In genomic region chr14:77616133-77616453, GRCh38 we compare ENCODE assay signal across 1 cellular context.
A peak's percentile ranks its signal among the peaks of the same experiment; 100 is the strongest.
TF ChIP-seq lines count a peak whose summit lies in the region.

No MANE protein-coding gene starts in this region.

TF ChIP-seq in K562, 482 proteins besides CTCF, POLR2A, EP300 and RAD21 (continued from another document):
- TF ChIP-seq STAT6 (CRISPR knock-in tag; IDR thresholded peaks at IDR 0.05) (no peak), E2F3 (CRISPR knock-in tag; IDR thresholded peaks at IDR 0.05) (no peak), ZKSCAN3 (CRISPR knock-in tag; IDR thresholded peaks at IDR 0.05) (no peak), LARP7 (IDR thresholded peaks at IDR 0.05) (no peak), CHD1 (IDR thresholded peaks at IDR 0.05; ENCODE audit: low read length) (peak; percentile 62), MEF2A (IDR thresholded peaks at IDR 0.05; ENCODE audit: control insufficient read depth, low read depth, low read length) (no peak), ZNF639 (CRISPR knock-in tag; conservative IDR thresholded peaks at IDR 0.05 in 1 of 2, IDR thresholded peaks at IDR 0.05 in 1 of 2) (peak in 1 of 2 experiments; percentile 6; a peak in 1 of 4 replicates)
- TF ChIP-seq, protein P1, sequence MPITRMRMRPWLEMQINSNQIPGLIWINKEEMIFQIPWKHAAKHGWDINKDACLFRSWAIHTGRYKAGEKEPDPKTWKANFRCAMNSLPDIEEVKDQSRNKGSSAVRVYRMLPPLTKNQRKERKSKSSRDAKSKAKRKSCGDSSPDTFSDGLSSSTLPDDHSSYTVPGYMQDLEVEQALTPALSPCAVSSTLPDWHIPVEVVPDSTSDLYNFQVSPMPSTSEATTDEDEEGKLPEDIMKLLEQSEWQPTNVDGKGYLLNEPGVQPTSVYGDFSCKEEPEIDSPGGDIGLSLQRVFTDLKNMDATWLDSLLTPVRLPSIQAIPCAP (CRISPR knock-in tag; IDR thresholded peaks at IDR 0.05; ENCODE audit: borderline replicate concordance): no peak
- TF ChIP-seq, protein P2, sequence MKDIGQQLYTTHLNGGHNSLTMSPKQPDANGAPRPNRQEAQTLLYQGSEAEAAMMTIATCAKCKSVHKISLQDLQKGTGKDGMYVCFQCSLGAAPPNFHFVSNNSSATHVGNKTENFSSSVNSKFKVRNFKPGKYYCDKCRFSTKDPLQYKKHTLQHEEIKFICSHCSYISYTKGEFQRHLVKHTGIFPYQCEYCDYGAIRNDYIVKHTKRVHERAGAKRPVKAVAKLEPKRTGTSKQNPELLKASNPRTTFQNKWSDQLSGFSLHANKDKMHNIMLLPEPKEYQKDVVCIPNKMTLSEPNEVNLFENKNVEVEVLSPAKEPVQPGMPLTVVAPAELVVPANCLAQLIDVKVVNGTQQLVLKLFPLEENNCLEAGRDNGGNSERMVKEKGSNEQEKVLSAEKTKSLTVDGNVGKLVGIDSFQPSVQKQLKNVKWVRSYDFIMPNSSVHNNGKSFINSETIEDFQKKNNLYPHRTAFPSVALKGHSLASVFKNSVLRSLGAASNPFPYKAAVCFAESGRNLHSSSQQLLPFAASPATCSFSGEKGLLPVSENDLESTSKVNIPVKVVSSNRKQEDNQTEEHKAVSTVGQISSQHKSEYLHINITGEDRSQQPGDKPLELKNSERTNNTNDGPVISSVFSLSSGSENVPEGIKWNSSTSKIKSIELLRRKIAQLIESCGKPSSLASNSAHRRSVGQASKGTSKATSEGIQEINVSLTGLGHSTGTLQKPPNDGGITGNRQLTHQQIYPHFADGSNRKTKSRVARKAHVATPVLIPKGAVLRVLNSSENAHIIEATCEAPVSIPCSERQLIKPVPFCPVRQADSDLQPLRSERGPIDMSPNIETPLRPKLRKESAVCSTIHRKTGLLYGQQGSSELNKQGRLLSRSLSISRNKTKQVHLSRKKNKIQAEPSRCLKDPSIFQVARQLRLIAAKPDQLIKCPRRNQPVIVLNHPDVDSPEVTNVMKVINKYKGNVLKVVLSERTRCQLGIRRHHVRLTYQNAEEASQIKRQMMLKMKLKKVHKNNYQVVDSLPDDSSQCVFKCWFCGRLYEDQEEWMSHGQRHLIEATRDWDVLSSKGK (CRISPR knock-in tag; IDR thresholded peaks at IDR 0.05): no peak
- TF ChIP-seq, protein P3, sequence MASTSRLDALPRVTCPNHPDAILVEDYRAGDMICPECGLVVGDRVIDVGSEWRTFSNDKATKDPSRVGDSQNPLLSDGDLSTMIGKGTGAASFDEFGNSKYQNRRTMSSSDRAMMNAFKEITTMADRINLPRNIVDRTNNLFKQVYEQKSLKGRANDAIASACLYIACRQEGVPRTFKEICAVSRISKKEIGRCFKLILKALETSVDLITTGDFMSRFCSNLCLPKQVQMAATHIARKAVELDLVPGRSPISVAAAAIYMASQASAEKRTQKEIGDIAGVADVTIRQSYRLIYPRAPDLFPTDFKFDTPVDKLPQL (IDR thresholded peaks at IDR 0.05; ENCODE audit: extremely low read depth, insufficient read length): no peak
